Comparison of ENCODE assay signal across 17 cellular contexts in genomic region chr6:155253337-155253736, GRCh38. TPM values are rescaled to one million over a fixed set of nuclear protein-coding genes. Genes with fewer than 3 reads are reported as not detected.
A peak's percentile ranks its signal among the peaks of the same experiment; 100 is the strongest.
DNase-seq lines count a peak whose midpoint lies in the region; ATAC-seq and TF ChIP-seq lines count a peak whose summit lies in the region.
"Had no signal": no experiment of that assay in that cellular context is flagged by ENCODE, and none has a peak within 500 bp of the region (broad histone marks: within the 10 kb centered on the region; RNA-seq: fewer than 3 reads in every experiment).

No MANE protein-coding gene starts in this region.

- peak overlapping the region; percentile 17 to 83 (median 67) for H3K27ac ChIP-seq in adrenal gland
- H3K27ac ChIP-seq: ovary, testis had no signal

- no peaks in the 10 kb centered on the region for H3K27me3 Mint-ChIP-seq in activated naive CD4-positive, alpha-beta T cell treated with anti-CD3 and anti-CD28 coated beads, Interleukin-2, amount 50 U/mL, for 24 hours
- H3K27me3 Mint-ChIP-seq: activated naive CD8-positive, alpha-beta T cell treated with anti-CD3 and anti-CD28 coated beads, Interleukin-2, amount 10 ng/mL, durations not matched to agents 7 days and 5 days had no signal

- 38 to 41% (median 39%) methylated on average over 1 of the region's 1 CpG for WGBS in adrenal gland, 4 donors

- peaks cover 16% of the 10 kb centered on the region for H3K36me3 Mint-ChIP-seq in activated naive CD4-positive, alpha-beta T cell treated with anti-CD3 and anti-CD28 coated beads, Interleukin-2, amount 50 U/mL, for 24 hours
- H3K36me3 Mint-ChIP-seq in stimulated activated effector memory CD8-positive, alpha-beta T cell treated with anti-CD3 and anti-CD28 coated beads, Interleukin-12 subunit alpha, Interleukin-12 subunit beta, amount 100 ng/mL, for 72 hours: peaks cover 95% of the 10 kb centered on the region

- H3K4me3 Mint-ChIP-seq in activated naive CD4-positive, alpha-beta T cell treated with anti-CD3 and anti-CD28 coated beads, Interleukin-2, amount 50 U/mL, for 24 hours: no peak overlapping the region
- H3K4me3 Mint-ChIP-seq in stimulated activated effector memory CD8-positive, alpha-beta T cell treated with anti-CD3 and anti-CD28 coated beads, Interleukin-12 subunit alpha, Interleukin-12 subunit beta, amount 100 ng/mL, for 72 hours: no peak overlapping the region
- H3K4me3 Mint-ChIP-seq: activated naive CD8-positive, alpha-beta T cell treated with anti-CD3 and anti-CD28 coated beads, Interleukin-2, amount 10 ng/mL, durations not matched to agents 7 days and 5 days had no signal

- no peaks in the 10 kb centered on the region for H3K9me3 Mint-ChIP-seq in activated naive CD4-positive, alpha-beta T cell treated with anti-CD3 and anti-CD28 coated beads, Interleukin-2, amount 50 U/mL, for 24 hours
- no peaks in the 10 kb centered on the region for H3K9me3 Mint-ChIP-seq in stimulated activated effector memory CD8-positive, alpha-beta T cell treated with anti-CD3 and anti-CD28 coated beads, Interleukin-12 subunit alpha, Interleukin-12 subunit beta, amount 100 ng/mL, for 72 hours
- H3K9me3 Mint-ChIP-seq: activated naive CD8-positive, alpha-beta T cell treated with anti-CD3 and anti-CD28 coated beads, Interleukin-2, amount 10 ng/mL, durations not matched to agents 7 days and 5 days had no signal

- intact Hi-C loops in adrenal gland (cut with DNase I): no loop called here

- H3K9me3 ChIP-seq in adrenal gland (replicated peaks in 1 of 3) (no peaks in the 10 kb centered on the region), iPS-15b (ENCODE audit: control insufficient read depth, insufficient read depth, low read length) (no peaks in the 10 kb centered on the region)
- H3K9me3 ChIP-seq: ovary, testis had no signal

- H3K4me1 ChIP-seq in adrenal gland (replicated peaks in 1 of 2) (peaks cover 11 to 16% of the 10 kb centered on the region in 2 donors), iPS-15b (ENCODE audit: control insufficient read depth, insufficient read depth, low read length) (peaks cover 16% of the 10 kb centered on the region)
- H3K4me1 ChIP-seq: testis had no signal

- H3K4me3 ChIP-seq in adrenal gland (no peak overlapping the region), iPS-15b (ENCODE audit: low read depth, low read length) (no peak overlapping the region)
- H3K4me3 ChIP-seq: ovary, testis had no signal

- no peak for TF ChIP-seq CTCF in adrenal gland (IDR thresholded peaks at IDR 0.05)

- no peak for ATAC-seq in stimulated activated effector memory CD8-positive, alpha-beta T cell treated with anti-CD3 and anti-CD28 coated beads, Interleukin-12 subunit alpha, Interleukin-12 subunit beta, amount 100 ng/mL, for 72 hours
- ATAC-seq in HG02852 (IDR thresholded peaks at IDR 0.05; ENCODE audit: unreplicated experiment) (no peak), HG03108 (IDR thresholded peaks at IDR 0.05; ENCODE audit: unreplicated experiment) (no peak)
- ATAC-seq: esophagus mucosa had no signal

- DNase-seq in activated naive CD4-positive, alpha-beta T cell treated with anti-CD3 and anti-CD28 coated beads, Interleukin-2, amount 50 U/mL, for 16 hours: no peak
- peak; percentile 45 to 81 (median 71) for DNase-seq in adrenal gland
- DNase-seq in stimulated activated effector memory CD8-positive, alpha-beta T cell treated with anti-CD3 and anti-CD28 coated beads, Interleukin-12 subunit alpha, Interleukin-12 subunit beta, amount 100 ng/mL, for 72 hours (ENCODE audit: low spot score in 2 of 2): no peak
- no peak for DNase-seq in ureter (ENCODE audit: low spot score)
- DNase-seq: activated naive CD8-positive, alpha-beta T cell treated with anti-CD3 and anti-CD28 coated beads, Interleukin-2, amount 10 ng/mL, durations not matched to agents 7 days and 5 days; DMS 273 treated with DMSO at 0.1 percent for 48 hours; MV-4-11; ovary; stimulated activated CD4-positive, alpha-beta T cell treated with anti-CD3 and anti-CD28 coated beads, Interleukin-12 subunit alpha, Interleukin-12 subunit beta, amount 100 ng/mL, for 4 hours; testis had no signal

- H3K27me3 ChIP-seq in adrenal gland (no peaks in the 10 kb centered on the region), iPS-15b (ENCODE audit: control insufficient read depth, insufficient read depth, low read length) (no peaks in the 10 kb centered on the region)
- H3K27me3 ChIP-seq: ovary, testis had no signal

- peak overlapping the region; percentile 79 for H3K27ac Mint-ChIP-seq in activated naive CD4-positive, alpha-beta T cell treated with anti-CD3 and anti-CD28 coated beads, Interleukin-2, amount 50 U/mL, for 24 hours
- H3K27ac Mint-ChIP-seq in stimulated activated effector memory CD8-positive, alpha-beta T cell treated with anti-CD3 and anti-CD28 coated beads, Interleukin-12 subunit alpha, Interleukin-12 subunit beta, amount 100 ng/mL, for 72 hours: peak overlapping the region; percentile 79
- H3K27ac Mint-ChIP-seq: activated naive CD8-positive, alpha-beta T cell treated with anti-CD3 and anti-CD28 coated beads, Interleukin-2, amount 10 ng/mL, durations not matched to agents 7 days and 5 days had no signal

- H3K9ac ChIP-seq in iPS-15b (ENCODE audit: low read depth, low read length): peak overlapping the region; percentile 28

- peaks cover 4% of the 10 kb centered on the region for H3K4me1 Mint-ChIP-seq in activated naive CD4-positive, alpha-beta T cell treated with anti-CD3 and anti-CD28 coated beads, Interleukin-2, amount 50 U/mL, for 24 hours
- H3K4me1 Mint-ChIP-seq in stimulated activated effector memory CD8-positive, alpha-beta T cell treated with anti-CD3 and anti-CD28 coated beads, Interleukin-12 subunit alpha, Interleukin-12 subunit beta, amount 100 ng/mL, for 72 hours: no peaks in the 10 kb centered on the region
- H3K4me1 Mint-ChIP-seq: activated naive CD8-positive, alpha-beta T cell treated with anti-CD3 and anti-CD28 coated beads, Interleukin-2, amount 10 ng/mL, durations not matched to agents 7 days and 5 days had no signal

- H3K36me3 ChIP-seq in adrenal gland (replicated peaks in 1 of 2) (peaks cover 0 to 27% of the 10 kb centered on the region in 2 donors), iPS-15b (ENCODE audit: control insufficient read depth, insufficient read depth, low read length) (peaks cover 21% of the 10 kb centered on the region)
- H3K36me3 ChIP-seq: ovary had no signal

- TF ChIP-seq POLR2A in adrenal gland (IDR thresholded peaks at IDR 0.05): peak in 1 of 2 donors; percentile 25

RNA-seq across cellular contexts. Expression of gene CLDN20, which starts 10.5 kb away (rescaled TPM):
- not detected for total RNA-seq in adrenal gland
- polyA plus RNA-seq in adrenal gland: not detected
- not detected for total RNA-seq in ureter
- total RNA-seq: activated naive CD8-positive, alpha-beta T cell treated with anti-CD3 and anti-CD28 coated beads, Interleukin-2, amount 10 ng/mL, durations not matched to agents 7 days and 5 days; esophagus mucosa; HT1080; ovary; testis had no signal
- polyA plus RNA-seq: AG04450, ovary had no signal

Comparison
In these comparisons a context has a peak if more than half of its experiments do, and no peak if none do; other contexts are left out.
1. DNase-seq: peak in adrenal gland (7 of 7); none in activated naive CD4-positive, alpha-beta T cell treated with anti-CD3 and anti-CD28 coated beads, Interleukin-2, amount 50 U/mL, for 16 hours (single experiment), stimulated activated effector memory CD8-positive, alpha-beta T cell treated with anti-CD3 and anti-CD28 coated beads, Interleukin-12 subunit alpha, Interleukin-12 subunit beta, amount 100 ng/mL, for 72 hours (0 of 2) and ureter (single experiment).